In the genomic region with DNA sequence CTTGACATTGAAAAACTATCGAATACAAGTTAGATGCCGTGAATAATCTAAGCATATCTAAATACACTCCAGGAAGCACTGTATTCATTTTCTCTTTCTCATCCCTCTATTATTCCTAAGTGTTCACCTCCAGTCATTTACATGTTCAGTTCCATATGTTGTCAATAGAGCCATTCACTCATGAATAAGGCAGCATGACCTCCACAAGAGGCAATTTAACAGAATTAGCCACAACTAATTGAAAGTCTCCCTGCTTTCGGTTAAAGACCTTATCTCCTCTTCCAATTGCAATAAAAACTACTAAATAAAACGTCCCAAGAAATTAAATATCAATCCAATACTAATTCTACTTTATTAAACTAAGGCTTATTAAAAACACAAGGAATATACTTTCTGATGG, we compare ENCODE assay signal across 1 cellular context.
TF ChIP-seq lines count a peak whose summit lies in the region.

No MANE protein-coding gene starts in this region.

TF ChIP-seq in WTC11, 78 proteins besides CTCF, POLR2A, EP300 and RAD21 (continued from another document):
- TF ChIP-seq, protein P1, sequence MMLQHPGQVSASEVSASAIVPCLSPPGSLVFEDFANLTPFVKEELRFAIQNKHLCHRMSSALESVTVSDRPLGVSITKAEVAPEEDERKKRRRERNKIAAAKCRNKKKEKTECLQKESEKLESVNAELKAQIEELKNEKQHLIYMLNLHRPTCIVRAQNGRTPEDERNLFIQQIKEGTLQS (CRISPR knock-in tag; conservative IDR thresholded peaks at IDR 0.05), result no peak
- TF ChIP-seq ZNF232 (CRISPR knock-in tag; IDR thresholded peaks at IDR 0.05) (no peak), ZNF532 (CRISPR knock-in tag; IDR thresholded peaks at IDR 0.05; ENCODE audit: borderline replicate concordance) (no peak), RORB (CRISPR knock-in tag; IDR thresholded peaks at IDR 0.05) (no peak), CREB1 (CRISPR knock-in tag; IDR thresholded peaks at IDR 0.05) (no peak), ZNF423 (CRISPR knock-in tag; IDR thresholded peaks at IDR 0.05) (no peak)
- TF ChIP-seq, protein P2, sequence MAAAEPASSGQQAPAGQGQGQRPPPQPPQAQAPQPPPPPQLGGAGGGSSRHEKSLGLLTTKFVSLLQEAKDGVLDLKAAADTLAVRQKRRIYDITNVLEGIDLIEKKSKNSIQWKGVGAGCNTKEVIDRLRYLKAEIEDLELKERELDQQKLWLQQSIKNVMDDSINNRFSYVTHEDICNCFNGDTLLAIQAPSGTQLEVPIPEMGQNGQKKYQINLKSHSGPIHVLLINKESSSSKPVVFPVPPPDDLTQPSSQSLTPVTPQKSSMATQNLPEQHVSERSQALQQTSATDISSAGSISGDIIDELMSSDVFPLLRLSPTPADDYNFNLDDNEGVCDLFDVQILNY (CRISPR knock-in tag; IDR thresholded peaks at IDR 0.05), result no peak
